In the genomic region with DNA sequence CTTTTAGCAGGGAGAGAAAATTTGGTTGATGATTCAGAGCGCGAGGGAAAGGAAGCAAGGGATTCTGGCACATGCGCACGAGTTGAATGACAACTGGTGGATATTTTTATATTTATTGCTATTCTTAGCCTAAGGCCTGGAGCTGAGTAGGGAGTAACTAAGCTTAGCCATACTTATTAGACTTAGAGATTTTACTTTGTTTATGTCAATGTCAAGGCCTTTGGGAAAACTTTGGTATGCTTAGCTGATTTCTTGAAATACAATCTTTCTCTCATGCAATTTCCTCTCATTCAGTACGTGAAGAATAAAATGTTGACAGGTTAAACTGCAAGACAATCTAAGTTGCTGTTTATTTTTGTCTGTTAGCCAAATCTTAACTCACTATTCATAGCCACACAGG, we compare ENCODE assay signal across 12 cellular contexts.
DNase-seq lines count a peak whose midpoint lies in the region; ATAC-seq, FAIRE-seq and TF ChIP-seq lines count a peak whose summit lies in the region.
"Had no signal": no experiment of that assay in that cellular context is flagged by ENCODE, and none has a peak within 500 bp of the region (broad histone marks: within the 10 kb centered on the region; RNA-seq: fewer than 3 reads in every experiment).

No MANE protein-coding gene starts in this region.

- H3K4me1 ChIP-seq in left ventricle myocardium inferior = peaks cover 72% of the 10 kb centered on the region
- H3K4me1 ChIP-seq in skeletal muscle satellite cell (ENCODE audit: control insufficient read depth, insufficient read depth, low read length) = peaks cover 45% of the 10 kb centered on the region
- no peaks in the 10 kb centered on the region for H3K4me1 ChIP-seq in GM23338 (ENCODE audit: insufficient read depth)

- H3K79me2 ChIP-seq in GM23338 (replicated peaks; ENCODE audit: insufficient read depth) = no peaks in the 10 kb centered on the region

- no peak for TF ChIP-seq CTCF in astrocyte of the spinal cord (IDR thresholded peaks at IDR 0.05; ENCODE audit: low read depth, low read length)
- no peak for TF ChIP-seq CTCF in left ventricle myocardium inferior (IDR thresholded peaks at IDR 0.05; ENCODE audit: borderline replicate concordance)
- no peak for TF ChIP-seq CTCF in GM23338 (conservative IDR thresholded peaks at IDR 0.05; ENCODE audit: low read depth in 2 of 2)

- H3K27ac Mint-ChIP-seq in GM23338 = no peak overlapping the region
- no peak overlapping the region for H3K27ac Mint-ChIP-seq in stimulated activated memory B cell treated with anti-CD40 and anti-IgM and Interleukin-4, amounts not matched to agents 10 μg/mL and 1 μg/mL and 100 μg/mL, for 72 hours
- H3K27ac Mint-ChIP-seq: IgD-negative memory B cell had no signal

- H3K4me3 Mint-ChIP-seq in GM23338 = no peak overlapping the region
- no peak overlapping the region for H3K4me3 Mint-ChIP-seq in stimulated activated memory B cell treated with anti-CD40 and anti-IgM and Interleukin-4, amounts not matched to agents 10 μg/mL and 1 μg/mL and 100 μg/mL, for 72 hours
- H3K4me3 Mint-ChIP-seq: IgD-negative memory B cell had no signal

- no peaks in the 10 kb centered on the region for H3K9me3 Mint-ChIP-seq in GM23338
- H3K9me3 Mint-ChIP-seq in stimulated activated memory B cell treated with anti-CD40 and anti-IgM and Interleukin-4, amounts not matched to agents 10 μg/mL and 1 μg/mL and 100 μg/mL, for 72 hours = peaks cover 5% of the 10 kb centered on the region

- intact Hi-C loops in left ventricle myocardium inferior (cut with micrococcal nuclease) = no loop called here

- FAIRE-seq in urothelium cell line (lab: Jason Lieb, UNC) = no peak

- H2AFZ ChIP-seq in GM23338 = no peak overlapping the region

- H3K9me3 ChIP-seq in left ventricle myocardium inferior (replicated peaks) (no peaks in the 10 kb centered on the region), skeletal muscle satellite cell (replicated peaks; ENCODE audit: low read length) (no peaks in the 10 kb centered on the region)

- no peaks in the 10 kb centered on the region for H4K20me1 ChIP-seq in GM23338 (replicated peaks; ENCODE audit: insufficient read depth)

- peaks cover 2% of the 10 kb centered on the region for H3K27me3 Mint-ChIP-seq in GM23338 (ENCODE audit: insufficient read depth, low read depth, poor library complexity)
- H3K27me3 Mint-ChIP-seq in stimulated activated memory B cell treated with anti-CD40 and anti-IgM and Interleukin-4, amounts not matched to agents 10 μg/mL and 1 μg/mL and 100 μg/mL, for 72 hours = no peaks in the 10 kb centered on the region
- H3K27me3 Mint-ChIP-seq: IgD-negative memory B cell had no signal

- peak overlapping the region; percentile 50 for H3K4me2 ChIP-seq in skeletal muscle satellite cell (ENCODE audit: low read length)
- no peak overlapping the region for H3K4me2 ChIP-seq in GM23338

- H3K36me3 ChIP-seq in left ventricle myocardium inferior (no peaks in the 10 kb centered on the region), skeletal muscle satellite cell (ENCODE audit: insufficient read depth, low read length) (no peaks in the 10 kb centered on the region), GM23338 (ENCODE audit: insufficient read depth) (no peaks in the 10 kb centered on the region)

- peak; percentile 88 for DNase-seq in ELR (ENCODE audit: low read depth)
- peak; percentile 58 for DNase-seq in astrocyte of the spinal cord (ENCODE audit: low read depth, low spot score)
- DNase-seq in left ventricle myocardium inferior = peak; percentile 60
- DNase-seq in GM23338 (ENCODE audit: low spot score) = no peak
- no peak for DNase-seq in urothelium cell line (ENCODE audit: low spot score)
- DNase-seq: activated T-cell treated with anti-CD3 and anti-CD28 coated beads, Interleukin-2, amount 50 U/mL, for 1 hour; RPMI8226; stimulated activated CD4-positive, alpha-beta T cell treated with anti-CD3 and anti-CD28 coated beads, Interleukin-2, amount 100 ng/mL, for 24 hours had no signal

- H3K9ac ChIP-seq in skeletal muscle satellite cell (ENCODE audit: low read depth, low read length) = peak overlapping the region; percentile 79

- H3K9me2 ChIP-seq in GM23338 (ENCODE audit: insufficient read depth) = no peaks in the 10 kb centered on the region

- no peak for ATAC-seq in GM21381 (IDR thresholded peaks at IDR 0.05; ENCODE audit: unreplicated experiment)
- no peak for ATAC-seq in GM23338
- no peak for ATAC-seq in stimulated activated memory B cell treated with anti-CD40 and anti-IgM and Interleukin-4, amounts not matched to agents 10 μg/mL and 1 μg/mL and 100 μg/mL, for 72 hours

- no peaks in the 10 kb centered on the region for H3K36me3 Mint-ChIP-seq in GM23338 (ENCODE audit: low read depth)
- peaks cover 15% of the 10 kb centered on the region for H3K36me3 Mint-ChIP-seq in stimulated activated memory B cell treated with anti-CD40 and anti-IgM and Interleukin-4, amounts not matched to agents 10 μg/mL and 1 μg/mL and 100 μg/mL, for 72 hours

- H3K4me1 Mint-ChIP-seq in GM23338 = peaks cover 9% of the 10 kb centered on the region; the same call in 2 of the 3 replicates
- H3K4me1 Mint-ChIP-seq in stimulated activated memory B cell treated with anti-CD40 and anti-IgM and Interleukin-4, amounts not matched to agents 10 μg/mL and 1 μg/mL and 100 μg/mL, for 72 hours = peaks cover 7% of the 10 kb centered on the region

- H3K4me3 ChIP-seq in astrocyte of the spinal cord (ENCODE audit: low read depth, low read length) (no peak overlapping the region), left ventricle myocardium inferior (peak overlapping the region; percentile 32), skeletal muscle satellite cell (ENCODE audit: low read length) (peak overlapping the region; percentile 7), GM23338 (no peak overlapping the region)

- in situ Hi-C loops in astrocyte of the spinal cord (cut with HindIII; ENCODE audit: low sequenced_read_pairs) = no loop called here

- peak overlapping the region; percentile 92 for H3K27ac ChIP-seq in left ventricle myocardium inferior (replicated peaks)
- H3K27ac ChIP-seq in GM23338 (ENCODE audit: low read depth) = no peak overlapping the region

- H3K27me3 ChIP-seq in left ventricle myocardium inferior (ENCODE audit: low read depth) (no peaks in the 10 kb centered on the region), skeletal muscle satellite cell (ENCODE audit: control insufficient read depth, insufficient read depth, low read length) (no peaks in the 10 kb centered on the region), GM23338 (ENCODE audit: insufficient read depth) (no peaks in the 10 kb centered on the region)

- H3F3A ChIP-seq in GM23338 (replicated peaks; ENCODE audit: low read depth) = no peaks in the 10 kb centered on the region

TF ChIP-seq in GM23338, 12 proteins besides CTCF, POLR2A, EP300 and RAD21 (continues in another document):
- TF ChIP-seq, protein P1, sequence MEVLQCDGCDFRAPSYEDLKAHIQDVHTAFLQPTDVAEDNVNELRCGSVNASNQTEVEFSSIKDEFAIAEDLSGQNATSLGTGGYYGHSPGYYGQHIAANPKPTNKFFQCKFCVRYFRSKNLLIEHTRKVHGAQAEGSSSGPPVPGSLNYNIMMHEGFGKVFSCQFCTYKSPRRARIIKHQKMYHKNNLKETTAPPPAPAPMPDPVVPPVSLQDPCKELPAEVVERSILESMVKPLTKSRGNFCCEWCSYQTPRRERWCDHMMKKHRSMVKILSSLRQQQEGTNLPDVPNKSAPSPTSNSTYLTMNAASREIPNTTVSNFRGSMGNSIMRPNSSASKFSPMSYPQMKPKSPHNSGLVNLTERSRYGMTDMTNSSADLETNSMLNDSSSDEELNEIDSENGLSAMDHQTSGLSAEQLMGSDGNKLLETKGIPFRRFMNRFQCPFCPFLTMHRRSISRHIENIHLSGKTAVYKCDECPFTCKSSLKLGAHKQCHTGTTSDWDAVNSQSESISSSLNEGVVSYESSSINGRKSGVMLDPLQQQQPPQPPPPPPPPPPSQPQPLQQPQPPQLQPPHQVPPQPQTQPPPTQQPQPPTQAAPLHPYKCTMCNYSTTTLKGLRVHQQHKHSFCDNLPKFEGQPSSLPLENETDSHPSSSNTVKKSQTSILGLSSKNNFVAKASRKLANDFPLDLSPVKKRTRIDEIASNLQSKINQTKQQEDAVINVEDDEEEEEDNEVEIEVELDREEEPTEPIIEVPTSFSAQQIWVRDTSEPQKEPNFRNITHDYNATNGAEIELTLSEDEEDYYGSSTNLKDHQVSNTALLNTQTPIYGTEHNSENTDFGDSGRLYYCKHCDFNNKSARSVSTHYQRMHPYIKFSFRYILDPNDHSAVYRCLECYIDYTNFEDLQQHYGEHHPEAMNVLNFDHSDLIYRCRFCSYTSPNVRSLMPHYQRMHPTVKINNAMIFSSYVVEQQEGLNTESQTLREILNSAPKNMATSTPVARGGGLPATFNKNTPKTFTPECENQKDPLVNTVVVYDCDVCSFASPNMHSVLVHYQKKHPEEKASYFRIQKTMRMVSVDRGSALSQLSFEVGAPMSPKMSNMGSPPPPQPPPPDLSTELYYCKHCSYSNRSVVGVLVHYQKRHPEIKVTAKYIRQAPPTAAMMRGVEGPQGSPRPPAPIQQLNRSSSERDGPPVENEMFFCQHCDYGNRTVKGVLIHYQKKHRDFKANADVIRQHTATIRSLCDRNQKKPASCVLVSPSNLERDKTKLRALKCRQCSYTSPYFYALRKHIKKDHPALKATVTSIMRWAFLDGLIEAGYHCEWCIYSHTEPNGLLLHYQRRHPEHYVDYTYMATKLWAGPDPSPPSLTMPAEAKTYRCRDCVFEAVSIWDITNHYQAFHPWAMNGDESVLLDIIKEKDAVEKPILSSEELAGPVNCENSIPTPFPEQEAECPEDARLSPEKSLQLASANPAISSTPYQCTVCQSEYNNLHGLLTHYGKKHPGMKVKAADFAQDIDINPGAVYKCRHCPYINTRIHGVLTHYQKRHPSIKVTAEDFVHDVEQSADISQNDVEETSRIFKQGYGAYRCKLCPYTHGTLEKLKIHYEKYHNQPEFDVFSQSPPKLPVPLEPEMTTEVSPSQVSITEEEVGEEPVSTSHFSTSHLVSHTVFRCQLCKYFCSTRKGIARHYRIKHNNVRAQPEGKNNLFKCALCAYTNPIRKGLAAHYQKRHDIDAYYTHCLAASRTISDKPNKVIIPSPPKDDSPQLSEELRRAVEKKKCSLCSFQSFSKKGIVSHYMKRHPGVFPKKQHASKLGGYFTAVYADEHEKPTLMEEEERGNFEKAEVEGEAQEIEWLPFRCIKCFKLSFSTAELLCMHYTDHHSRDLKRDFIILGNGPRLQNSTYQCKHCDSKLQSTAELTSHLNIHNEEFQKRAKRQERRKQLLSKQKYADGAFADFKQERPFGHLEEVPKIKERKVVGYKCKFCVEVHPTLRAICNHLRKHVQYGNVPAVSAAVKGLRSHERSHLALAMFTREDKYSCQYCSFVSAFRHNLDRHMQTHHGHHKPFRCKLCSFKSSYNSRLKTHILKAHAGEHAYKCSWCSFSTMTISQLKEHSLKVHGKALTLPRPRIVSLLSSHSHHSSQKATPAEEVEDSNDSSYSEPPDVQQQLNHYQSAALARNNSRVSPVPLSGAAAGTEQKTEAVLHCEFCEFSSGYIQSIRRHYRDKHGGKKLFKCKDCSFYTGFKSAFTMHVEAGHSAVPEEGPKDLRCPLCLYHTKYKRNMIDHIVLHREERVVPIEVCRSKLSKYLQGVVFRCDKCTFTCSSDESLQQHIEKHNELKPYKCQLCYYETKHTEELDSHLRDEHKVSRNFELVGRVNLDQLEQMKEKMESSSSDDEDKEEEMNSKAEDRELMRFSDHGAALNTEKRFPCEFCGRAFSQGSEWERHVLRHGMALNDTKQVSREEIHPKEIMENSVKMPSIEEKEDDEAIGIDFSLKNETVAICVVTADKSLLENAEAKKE (CRISPR knock-in tag; IDR thresholded peaks at IDR 0.05) = no peak

Comparison
In these comparisons a context has a peak if more than half of its experiments do, and no peak if none do; other contexts are left out.
1. DNase-seq: peak in ELR (single experiment), astrocyte of the spinal cord (single experiment) and left ventricle myocardium inferior (single experiment); none in GM23338 (single experiment) and urothelium cell line (single experiment).
2. H3K4me3 ChIP-seq: peak in left ventricle myocardium inferior (single experiment) and skeletal muscle satellite cell (single experiment); none in astrocyte of the spinal cord (single experiment) and GM23338 (single experiment).